21 cellular contexts compared by ENCODE assay signal in genomic region chr20:10321138-10321717, GRCh38.
DNase-seq lines count a peak whose midpoint lies in the region; ATAC-seq and TF ChIP-seq lines count a peak whose summit lies in the region.
"Had no signal": no experiment of that assay in that cellular context is flagged by ENCODE, and none has a peak within 500 bp of the region (broad histone marks: within the 10 kb centered on the region; RNA-seq: fewer than 3 reads in every experiment).

No MANE protein-coding gene starts in this region.

- intact Hi-C loops in right cardiac atrium (cut with DNase I), result no loop called here
- intact Hi-C loops in left cardiac atrium (cut with DNase I), result no loop called here

- H3K4me1 Mint-ChIP-seq in neural progenitor cell, result no peaks in the 10 kb centered on the region
- H3K4me1 Mint-ChIP-seq: B cell had no signal

- H3K4me2 ChIP-seq in neural progenitor cell, result no peak overlapping the region

- H3F3A ChIP-seq in neural progenitor cell (ENCODE audit: low read depth), result no peaks in the 10 kb centered on the region

- DNase-seq in right cardiac atrium (no peak), left cardiac atrium (no peak), neural progenitor cell (ENCODE audit: low spot score) (no peak), Peyer's patch (no peak)
- DNase-seq: DMS53; GDM1; H9; HFFc6; Kasumi-1; NCI-H1092 treated with DMSO at 0.1 percent for 48 hours; NCI-H1436 treated with DMSO at 0.1 percent for 48 hours; NCI-H2029; NCI-H226; NCI-H510A treated with DMSO at 0.1 percent for 48 hours; NCI-H774; NK-92 treated with Interleukin-12 subunit alpha and Interleukin-12 subunit beta, amount 100 ng/mL, for 24 hours had no signal

- TF ChIP-seq CTCF in neural progenitor cell (IDR thresholded peaks at IDR 0.05) (no peak), Peyer's patch (IDR thresholded peaks at IDR 0.05) (no peak)

- TF ChIP-seq POLR2A in Peyer's patch (IDR thresholded peaks at IDR 0.05), result no peak

- peaks cover 9% of the 10 kb centered on the region for H3K9me3 Mint-ChIP-seq in neural progenitor cell
- H3K9me3 Mint-ChIP-seq: HFFc6 had no signal

- H3K27me3 ChIP-seq in right cardiac atrium (ENCODE audit: control insufficient read depth, insufficient read depth), result no peaks in the 10 kb centered on the region
- H3K27me3 ChIP-seq in neural progenitor cell, result no peaks in the 10 kb centered on the region
- H3K27me3 ChIP-seq in Peyer's patch, result no peaks in the 10 kb centered on the region

- no peaks in the 10 kb centered on the region for H3K36me3 Mint-ChIP-seq in neural progenitor cell
- H3K36me3 Mint-ChIP-seq: CD14-positive monocyte had no signal

- no peak overlapping the region for H3K4me3 Mint-ChIP-seq in neural progenitor cell
- H3K4me3 Mint-ChIP-seq: B cell, CD14-positive monocyte, H9, HFFc6 had no signal

- no peak overlapping the region for H3K9ac ChIP-seq in neural progenitor cell

- H3K27me3 Mint-ChIP-seq in neural progenitor cell (ENCODE audit: insufficient read depth, low read depth), result peaks cover 7% of the 10 kb centered on the region

- H3K4me1 ChIP-seq in right cardiac atrium (ENCODE audit: control insufficient read depth, insufficient read depth, low read length) (no peaks in the 10 kb centered on the region), neural progenitor cell (no peaks in the 10 kb centered on the region), Peyer's patch (no peaks in the 10 kb centered on the region)

- no peak overlapping the region for H3K27ac ChIP-seq in right cardiac atrium (ENCODE audit: low read length)
- H3K27ac ChIP-seq in cingulate gyrus (ENCODE audit: low read depth, low read length), result peak overlapping the region; percentile 6
- H3K27ac ChIP-seq in neural progenitor cell, result no peak overlapping the region
- no peak overlapping the region for H3K27ac ChIP-seq in Peyer's patch

- no peaks in the 10 kb centered on the region for H3K79me2 ChIP-seq in neural progenitor cell (ENCODE audit: low read depth)

- no peak overlapping the region for H3K4me3 ChIP-seq in right cardiac atrium (ENCODE audit: low read length)
- H3K4me3 ChIP-seq in neural progenitor cell, result no peak overlapping the region
- H3K4me3 ChIP-seq in Peyer's patch, result no peak overlapping the region

- no peaks in the 10 kb centered on the region for H4K20me1 ChIP-seq in neural progenitor cell (ENCODE audit: low read depth)

- ATAC-seq in right cardiac atrium (peak; percentile 57 to 76), left cardiac atrium (no peak), GM18909 (IDR thresholded peaks at IDR 0.05; ENCODE audit: poor library complexity, unreplicated experiment) (no peak), GM21360 (IDR thresholded peaks at IDR 0.05; ENCODE audit: unreplicated experiment) (no peak)

- peak overlapping the region; percentile 44 for H2AFZ ChIP-seq in neural progenitor cell (replicated peaks)

- H3K36me3 ChIP-seq in neural progenitor cell, result no peaks in the 10 kb centered on the region
- no peaks in the 10 kb centered on the region for H3K36me3 ChIP-seq in Peyer's patch

- H3K9me3 ChIP-seq in right cardiac atrium (ENCODE audit: control insufficient read depth, low read length) (no peaks in the 10 kb centered on the region), neural progenitor cell (ENCODE audit: low read depth) (no peaks in the 10 kb centered on the region), Peyer's patch (no peaks in the 10 kb centered on the region)

- no peak overlapping the region for H3K27ac Mint-ChIP-seq in neural progenitor cell
- H3K27ac Mint-ChIP-seq: B cell, HFFc6 had no signal

Comparison
In these comparisons a context has a peak if more than half of its experiments do, and no peak if none do; other contexts are left out.
1. ATAC-seq: peak in right cardiac atrium (2 of 2); none in left cardiac atrium (0 of 2), GM18909 (single experiment) and GM21360 (single experiment).